Comparison of ENCODE assay signal across 1 cellular context in genomic region chr2:65465124-65465523, GRCh38.
TF ChIP-seq lines count a peak whose summit lies in the region.

No MANE protein-coding gene starts in this region.

TF ChIP-seq in K562, 482 proteins besides CTCF, POLR2A, EP300 and RAD21:
- TF ChIP-seq NFYB (IDR thresholded peaks at IDR 0.05; ENCODE audit: extremely low read depth, insufficient read length) (no peak), HDAC1 (IDR thresholded peaks at IDR 0.05) (no peak), ZNF165 (CRISPR knock-in tag; IDR thresholded peaks at IDR 0.05; ENCODE audit: borderline replicate concordance) (no peak), YY1 (IDR thresholded peaks at IDR 0.05; ENCODE audit: borderline replicate concordance in 1 of 3, control insufficient read depth in 1 of 3, extremely low read depth in 1 of 3, insufficient read depth in 3 of 3, insufficient read length in 1 of 3, insufficient replicate concordance in 2 of 3, low read depth in 1 of 3, low read length in 2 of 3) (no peak), SNRNP70 (optimal IDR thresholded peaks at IDR 0.05; ENCODE audit: low read depth, low read length) (no peak), ETV1 (tag; conservative IDR thresholded peaks at IDR 0.05; ENCODE audit: low read depth) (no peak), BCOR (IDR thresholded peaks at IDR 0.05) (no peak), FOXK1 (CRISPR knock-in tag; IDR thresholded peaks at IDR 0.05; ENCODE audit: borderline replicate concordance) (no peak), NFIC (IDR thresholded peaks at IDR 0.05) (no peak), NFRKB (IDR thresholded peaks at IDR 0.05; ENCODE audit: low read depth) (no peak), MTA2 (IDR thresholded peaks at IDR 0.05; ENCODE audit: low read depth) (no peak), TAF15 (IDR thresholded peaks at IDR 0.05; ENCODE audit: low read depth, low read length) (no peak), BDP1 (IDR thresholded peaks at IDR 0.05; ENCODE audit: insufficient read depth, insufficient read length) (no peak), NCOA4 (IDR thresholded peaks at IDR 0.05; ENCODE audit: partially characterized antibody) (no peak), L3MBTL2 (IDR thresholded peaks at IDR 0.05) (no peak), ZKSCAN3 (CRISPR knock-in tag; IDR thresholded peaks at IDR 0.05) (no peak), CBX5 (IDR thresholded peaks at IDR 0.05; ENCODE audit: borderline replicate concordance, low read depth) (no peak)
- TF ChIP-seq, protein P1, sequence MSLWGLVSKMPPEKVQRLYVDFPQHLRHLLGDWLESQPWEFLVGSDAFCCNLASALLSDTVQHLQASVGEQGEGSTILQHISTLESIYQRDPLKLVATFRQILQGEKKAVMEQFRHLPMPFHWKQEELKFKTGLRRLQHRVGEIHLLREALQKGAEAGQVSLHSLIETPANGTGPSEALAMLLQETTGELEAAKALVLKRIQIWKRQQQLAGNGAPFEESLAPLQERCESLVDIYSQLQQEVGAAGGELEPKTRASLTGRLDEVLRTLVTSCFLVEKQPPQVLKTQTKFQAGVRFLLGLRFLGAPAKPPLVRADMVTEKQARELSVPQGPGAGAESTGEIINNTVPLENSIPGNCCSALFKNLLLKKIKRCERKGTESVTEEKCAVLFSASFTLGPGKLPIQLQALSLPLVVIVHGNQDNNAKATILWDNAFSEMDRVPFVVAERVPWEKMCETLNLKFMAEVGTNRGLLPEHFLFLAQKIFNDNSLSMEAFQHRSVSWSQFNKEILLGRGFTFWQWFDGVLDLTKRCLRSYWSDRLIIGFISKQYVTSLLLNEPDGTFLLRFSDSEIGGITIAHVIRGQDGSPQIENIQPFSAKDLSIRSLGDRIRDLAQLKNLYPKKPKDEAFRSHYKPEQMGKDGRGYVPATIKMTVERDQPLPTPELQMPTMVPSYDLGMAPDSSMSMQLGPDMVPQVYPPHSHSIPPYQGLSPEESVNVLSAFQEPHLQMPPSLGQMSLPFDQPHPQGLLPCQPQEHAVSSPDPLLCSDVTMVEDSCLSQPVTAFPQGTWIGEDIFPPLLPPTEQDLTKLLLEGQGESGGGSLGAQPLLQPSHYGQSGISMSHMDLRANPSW (CRISPR knock-in tag; IDR thresholded peaks at IDR 0.05), result no peak
